Comparison of ENCODE assay signal across 31 cellular contexts in the genomic region with DNA sequence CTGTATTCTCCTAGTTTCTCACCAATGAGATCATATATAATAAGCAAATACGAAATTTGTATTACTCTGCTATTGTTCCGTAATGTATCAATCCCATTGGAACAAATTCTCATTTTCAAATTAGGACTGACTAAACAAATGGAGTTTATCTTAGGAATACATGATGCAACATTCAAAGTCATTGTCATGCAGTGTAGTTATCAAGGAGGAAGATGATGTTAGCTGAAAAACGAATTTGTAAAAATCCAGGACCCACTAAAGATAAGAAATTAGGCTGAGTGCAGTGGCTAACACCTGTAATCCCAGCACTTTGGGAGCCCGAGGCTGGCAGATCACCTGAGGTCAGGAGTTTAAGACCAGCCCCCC.
"Had no signal": no experiment of that assay in that cellular context is flagged by ENCODE, and none has a peak within 500 bp of the region (broad histone marks: within the 10 kb centered on the region; RNA-seq: fewer than 3 reads in every experiment).

No MANE protein-coding gene starts in this region.

- H2AFZ ChIP-seq: neural progenitor cell, parathyroid adenoma had no signal

- DNase-seq: activated CD4-positive, alpha-beta T cell treated with anti-CD3 and anti-CD28 coated beads, Interleukin-2, amount 10 ng/mL, durations not matched to agents 24 days and 14 days; activated CD4-positive, CD25-positive, alpha-beta regulatory T cell treated with anti-CD3 and anti-CD28 coated beads, Interleukin-2, amount 50 U/mL, for 72 hours; activated CD8-positive, alpha-beta T cell treated with anti-CD3 and anti-CD28 coated beads for 36 hours; activated naive CD8-positive, alpha-beta T cell treated with anti-CD3 and anti-CD28 coated beads, Interleukin-2, amount 50 U/mL, for 24 hours; activated T-cell treated with anti-CD3 and anti-CD28 coated beads, Interleukin-2, amount 50 U/mL, for 4 hours; amygdala; central memory CD4-positive, alpha-beta T cell; dermis blood vessel endothelial cell; effector CD4-positive, alpha-beta T cell; hippocampal formation; kidney; left colon; naive B cell; occipital lobe; psoas muscle; stimulated activated CD4-positive, alpha-beta T cell treated with anti-CD3 and anti-CD28 coated beads, Interleukin-15, amount 100 ng/mL, for 24 hours; stimulated activated CD4-positive, alpha-beta T cell treated with anti-CD3 and anti-CD28 coated beads, Interleukin-2, amount 100 ng/mL, for 24 hours; stimulated activated naive B cell treated with anti-CD40 and anti-IgM and Interleukin-4, amounts not matched to agents 10 μg/mL and 1 μg/mL and 100 μg/mL, for 72 hours; stomach; T-helper 1 cell; thyroid gland; upper lobe of left lung; WERI-Rb-1 had no signal

- H3K4me1 Mint-ChIP-seq: mesothelial cell of epicardium, neural progenitor cell had no signal

- H3K4me2 ChIP-seq: neural progenitor cell had no signal

- H3K27me3 ChIP-seq: gastroesophageal sphincter, neural progenitor cell, stomach, thyroid gland, upper lobe of left lung had no signal

- H3K27ac ChIP-seq: gastroesophageal sphincter, neural progenitor cell, parathyroid adenoma, psoas muscle, thyroid gland, upper lobe of left lung, WERI-Rb-1 had no signal

- H3K9me3 ChIP-seq: gastroesophageal sphincter, psoas muscle, stomach, thyroid gland, upper lobe of left lung had no signal

- H3K27ac Mint-ChIP-seq: activated CD4-positive, alpha-beta T cell treated with anti-CD3 and anti-CD28 coated beads, Interleukin-2, amount 10 ng/mL, durations not matched to agents 24 days and 14 days; activated CD8-positive, alpha-beta T cell treated with anti-CD3 and anti-CD28 coated beads for 36 hours; activated naive CD4-positive, alpha-beta T cell treated with anti-CD3 and anti-CD28 coated beads, Interleukin-2, amount 50 U/mL, for 24 hours; activated naive CD8-positive, alpha-beta T cell treated with anti-CD3 and anti-CD28 coated beads, Interleukin-2, amount 50 U/mL, for 24 hours; activated T-helper 2 cell treated with anti-CD3 and anti-CD28 coated beads, Interferon-gamma antibody, Interleukin-2, Interleukin-4, amounts not matched to agents 10 μg/mL and 5 μg/mL and 100 μg/mL, durations not matched to agents 14 hours and 24 hours and 36 hours; mesothelial cell of epicardium; naive B cell; neural progenitor cell had no signal

- H3K4me3 Mint-ChIP-seq: activated CD4-positive, alpha-beta T cell treated with anti-CD3 and anti-CD28 coated beads, Interleukin-2, amount 10 ng/mL, durations not matched to agents 24 days and 14 days; activated CD8-positive, alpha-beta T cell treated with anti-CD3 and anti-CD28 coated beads for 36 hours; activated naive CD4-positive, alpha-beta T cell treated with anti-CD3 and anti-CD28 coated beads, Interleukin-2, amount 50 U/mL, for 24 hours; activated naive CD8-positive, alpha-beta T cell treated with anti-CD3 and anti-CD28 coated beads, Interleukin-2, amount 50 U/mL, for 24 hours; activated T-cell treated with anti-CD3 and anti-CD28 coated beads, Interleukin-2, amount 50 U/mL, for 4 hours; mesothelial cell of epicardium; naive B cell; neural progenitor cell; stimulated activated naive B cell treated with anti-CD40 and anti-IgM and Interleukin-4, amounts not matched to agents 10 μg/mL and 1 μg/mL and 100 μg/mL, for 72 hours had no signal

- H3K4me1 ChIP-seq: gastroesophageal sphincter, neural progenitor cell, parathyroid adenoma, psoas muscle, thyroid gland, upper lobe of left lung had no signal

- ATAC-seq: activated CD8-positive, alpha-beta T cell treated with anti-CD3 and anti-CD28 coated beads for 36 hours; activated naive CD8-positive, alpha-beta T cell treated with anti-CD3 and anti-CD28 coated beads, Interleukin-2, amount 50 U/mL, for 24 hours; activated T-cell treated with anti-CD3 and anti-CD28 coated beads, Interleukin-2, amount 50 U/mL, for 4 hours; gastroesophageal sphincter; stimulated activated naive B cell treated with anti-CD40 and anti-IgM and Interleukin-4, amounts not matched to agents 10 μg/mL and 1 μg/mL and 100 μg/mL, for 72 hours had no signal

- FAIRE-seq: colon, endometrium, kidney had no signal

- H3K4me3 ChIP-seq: gastroesophageal sphincter, neural progenitor cell, psoas muscle, stomach, thyroid gland, upper lobe of left lung had no signal

- H3K9me3 Mint-ChIP-seq: activated CD4-positive, alpha-beta T cell treated with anti-CD3 and anti-CD28 coated beads, Interleukin-2, amount 10 ng/mL, durations not matched to agents 24 days and 14 days; activated CD8-positive, alpha-beta T cell treated with anti-CD3 and anti-CD28 coated beads for 36 hours; activated naive CD4-positive, alpha-beta T cell treated with anti-CD3 and anti-CD28 coated beads, Interleukin-2, amount 50 U/mL, for 24 hours; activated naive CD8-positive, alpha-beta T cell treated with anti-CD3 and anti-CD28 coated beads, Interleukin-2, amount 50 U/mL, for 24 hours; activated T-cell treated with anti-CD3 and anti-CD28 coated beads, Interleukin-2, amount 50 U/mL, for 4 hours; activated T-helper 2 cell treated with anti-CD3 and anti-CD28 coated beads, Interferon-gamma antibody, Interleukin-2, Interleukin-4, amounts not matched to agents 10 μg/mL and 5 μg/mL and 100 μg/mL, durations not matched to agents 14 hours and 24 hours and 36 hours; naive B cell; neural progenitor cell; stimulated activated naive B cell treated with anti-CD40 and anti-IgM and Interleukin-4, amounts not matched to agents 10 μg/mL and 1 μg/mL and 100 μg/mL, for 72 hours had no signal

- H3K9ac ChIP-seq: neural progenitor cell, parathyroid adenoma had no signal

- H3K27me3 Mint-ChIP-seq: activated CD4-positive, alpha-beta T cell treated with anti-CD3 and anti-CD28 coated beads, Interleukin-2, amount 10 ng/mL, durations not matched to agents 24 days and 14 days; activated CD8-positive, alpha-beta T cell treated with anti-CD3 and anti-CD28 coated beads for 36 hours; activated naive CD4-positive, alpha-beta T cell treated with anti-CD3 and anti-CD28 coated beads, Interleukin-2, amount 50 U/mL, for 24 hours; activated naive CD8-positive, alpha-beta T cell treated with anti-CD3 and anti-CD28 coated beads, Interleukin-2, amount 50 U/mL, for 24 hours; naive B cell; stimulated activated naive B cell treated with anti-CD40 and anti-IgM and Interleukin-4, amounts not matched to agents 10 μg/mL and 1 μg/mL and 100 μg/mL, for 72 hours had no signal
